ENCODE assay signal across 20 cellular contexts in genomic region chr2:171540437-171540836, GRCh38. TPM values are rescaled to one million over a fixed set of nuclear protein-coding genes. Genes with fewer than 3 reads are reported as not detected.
A peak's percentile ranks its signal among the peaks of the same experiment; 100 is the strongest.
DNase-seq lines count a peak whose midpoint lies in the region; ATAC-seq and TF ChIP-seq lines count a peak whose summit lies in the region.
"Had no signal": no experiment of that assay in that cellular context is flagged by ENCODE, and none has a peak within 500 bp of the region (broad histone marks: within the 10 kb centered on the region; RNA-seq: fewer than 3 reads in every experiment).

No MANE protein-coding gene starts in this region.

- H3K27me3 ChIP-seq in Caco-2 (replicated peaks; ENCODE audit: control insufficient read depth, insufficient read depth, low read length) (no peaks in the 10 kb centered on the region), body of pancreas (no peaks in the 10 kb centered on the region)
- H3K27me3 ChIP-seq: BE2C, SJCRH30 had no signal

- no TSS peak for BruUV-seq in Caco-2 (replicated peaks; lab: Mats Ljungman, UMichigan)

- peaks cover 6% of the 10 kb centered on the region for H3K36me3 Mint-ChIP-seq in Caco-2 (ENCODE audit: insufficient read depth, unreplicated experiment)

- H3K4me3 Mint-ChIP-seq in Caco-2 (ENCODE audit: unreplicated experiment): no peak overlapping the region
- H3K4me3 Mint-ChIP-seq: CD4-positive, alpha-beta T cell; HFFc6; T-helper 17 cell had no signal

- DNase-seq in Caco-2 (no peak), HuH-7.5 (ENCODE audit: low spot score) (no peak), body of pancreas (no peak), NCI-H2196 treated with DMSO at 0.1 percent for 48 hours (lab: John Stamatoyannopoulos, UW; ENCODE audit: unreplicated experiment) (no peak)
- DNase-seq: BE2C; Calu3; CD4-positive, alpha-beta T cell; HFFc6; NCI-H1048; NCI-H1436 treated with DMSO at 0.1 percent for 48 hours; NCI-H2029 treated with DMSO at 0.1 percent for 48 hours; NCI-H2171 treated with DMSO at 0.1 percent for 48 hours; NCI-H748 treated with DMSO at 0.1 percent for 48 hours; PC-3; SJCRH30; T-helper 17 cell had no signal

- intact Hi-C loops in Caco-2 (cut with micrococcal nuclease; ENCODE audit: unreplicated experiment): no loop called here
- intact Hi-C loops in body of pancreas (cut with DNase I): no loop called here

- no peak overlapping the region for H3K27ac Mint-ChIP-seq in Caco-2 (ENCODE audit: unreplicated experiment)
- H3K27ac Mint-ChIP-seq: CD4-positive, alpha-beta T cell; HFFc6; T-helper 17 cell had no signal

- H3K9me3 ChIP-seq in Caco-2: no peaks in the 10 kb centered on the region
- H3K9me3 ChIP-seq in body of pancreas: no peaks in the 10 kb centered on the region
- H3K9me3 ChIP-seq: BE2C, SJCRH30 had no signal

- CTCF ChIA-PET in Caco-2 (lab: Charles Lee): no interaction called here

- WGBS in body of pancreas, 2 donors: 86 to 89% methylated on average over 4 of the region's 4 CpGs

- H3K4me1 Mint-ChIP-seq in Caco-2 (ENCODE audit: low read depth, unreplicated experiment): no peaks in the 10 kb centered on the region

- H3K27ac ChIP-seq in body of pancreas: no peak overlapping the region
- H3K27ac ChIP-seq: RWPE1, SJCRH30 had no signal

- H3K4me1 ChIP-seq in Caco-2 (no peaks in the 10 kb centered on the region), body of pancreas (no peaks in the 10 kb centered on the region)
- H3K4me1 ChIP-seq: BE2C, SJCRH30 had no signal

- H3K27me3 Mint-ChIP-seq in Caco-2 (ENCODE audit: insufficient read depth, unreplicated experiment): peaks cover 10% of the 10 kb centered on the region

- H3K36me3 ChIP-seq in Caco-2 (ENCODE audit: control insufficient read depth, insufficient read depth, low read length) (no peaks in the 10 kb centered on the region), body of pancreas (replicated peaks in 1 of 2; ENCODE audit: insufficient read depth in 1 of 2, low read depth in 2 of 2) (no peaks in the 10 kb centered on the region)
- H3K36me3 ChIP-seq: BE2C had no signal

- POLR2A ChIA-PET in Caco-2 (lab: Charles Lee): no interaction called here

- TF ChIP-seq CTCF in Caco-2 (IDR thresholded peaks at IDR 0.05; ENCODE audit: insufficient read depth in 1 of 2, low read depth in 1 of 2, low read length in 1 of 2, severe bottlenecking in 1 of 2, unreplicated experiment in 1 of 2) (no peak), body of pancreas (IDR thresholded peaks at IDR 0.05) (no peak)

- H3K4me3 ChIP-seq in Caco-2 (ENCODE audit: low read depth, low read length): no peak overlapping the region
- no peak overlapping the region for H3K4me3 ChIP-seq in body of pancreas
- H3K4me3 ChIP-seq: SJCRH30 had no signal

- H3K9me3 Mint-ChIP-seq in Caco-2 (ENCODE audit: unreplicated experiment): no peaks in the 10 kb centered on the region
- H3K9me3 Mint-ChIP-seq: CD4-positive, alpha-beta T cell; HFFc6 had no signal

- ATAC-seq in GM18873 (IDR thresholded peaks at IDR 0.05; ENCODE audit: low FRiP score, unreplicated experiment): peak; percentile 56
- ATAC-seq in HG02678 (IDR thresholded peaks at IDR 0.05; ENCODE audit: unreplicated experiment): peak; percentile 52
- ATAC-seq in HG03432 (IDR thresholded peaks at IDR 0.05; ENCODE audit: unreplicated experiment): peak; percentile 75
- ATAC-seq in body of pancreas: no peak
- ATAC-seq: PC-3, T-helper 17 cell had no signal

- no peak for TF ChIP-seq POLR2A in body of pancreas (IDR thresholded peaks at IDR 0.05)

RNA-seq across cellular contexts. Expression of gene CYBRD1, which starts 18.2 kb away (rescaled TPM):
- 6.5 and 9.7 TPM in 2 replicates for total RNA-seq in Caco-2 (2022)
- total RNA-seq in body of pancreas: 10 to 100 TPM; 34.6 to 59.7 TPM
